ENCODE assay signal across 18 cellular contexts in genomic region chr7:157855452-157856213, GRCh38.
A peak's percentile ranks its signal among the peaks of the same experiment; 100 is the strongest.
DNase-seq lines count a peak whose midpoint lies in the region; ATAC-seq and TF ChIP-seq lines count a peak whose summit lies in the region.
"Had no signal": no experiment of that assay in that cellular context is flagged by ENCODE, and none has a peak within 500 bp of the region (broad histone marks: within the 10 kb centered on the region; RNA-seq: fewer than 3 reads in every experiment).

No MANE protein-coding gene starts in this region.

- H3K27ac Mint-ChIP-seq in CD14-positive monocyte, result peak overlapping the region; percentile 90 to 99 (median 98)
- H3K27ac Mint-ChIP-seq in chondrocyte (ENCODE audit: unreplicated experiment), result no peak overlapping the region
- H3K27ac Mint-ChIP-seq in activated CD8-positive, alpha-beta T cell treated with anti-CD3 and anti-CD28 coated beads, Interleukin-2, amount 10 ng/mL, durations not matched to agents 7 days and 5 days, result no peak overlapping the region
- no peak overlapping the region for H3K27ac Mint-ChIP-seq in immature natural killer cell
- H3K27ac Mint-ChIP-seq: CD8-positive, alpha-beta memory T cell had no signal

- H3K27me3 ChIP-seq in neutrophil, result no peaks in the 10 kb centered on the region
- H3K27me3 ChIP-seq: MG63 had no signal

- peaks cover 55 to 57% of the 10 kb centered on the region in 2 experiments for H3K4me1 ChIP-seq in neutrophil (ENCODE audit: control insufficient read depth in 1 of 2, insufficient read depth in 1 of 2, low read depth in 1 of 2, low read length in 1 of 2)

- H3K4me1 Mint-ChIP-seq in CD14-positive monocyte, result peaks cover 69% of the 10 kb centered on the region
- peaks cover 7% of the 10 kb centered on the region for H3K4me1 Mint-ChIP-seq in chondrocyte (ENCODE audit: low read depth)
- H3K4me1 Mint-ChIP-seq in activated CD8-positive, alpha-beta T cell treated with anti-CD3 and anti-CD28 coated beads, Interleukin-2, amount 10 ng/mL, durations not matched to agents 7 days and 5 days (ENCODE audit: low read depth), result peaks cover 12% of the 10 kb centered on the region
- H3K4me1 Mint-ChIP-seq in immature natural killer cell, result peaks cover 9 to 10% of the 10 kb centered on the region in 2 donors

- H3K9me3 Mint-ChIP-seq in CD14-positive monocyte (peaks cover 0 to 2% (median 0%) of the 10 kb centered on the region in 7 donors), chondrocyte (ENCODE audit: low read depth) (no peaks in the 10 kb centered on the region), immature natural killer cell (no peaks in the 10 kb centered on the region)
- no peaks in the 10 kb centered on the region for H3K9me3 Mint-ChIP-seq in activated CD8-positive, alpha-beta T cell treated with anti-CD3 and anti-CD28 coated beads, Interleukin-2, amount 10 ng/mL, durations not matched to agents 7 days and 5 days (ENCODE audit: insufficient read depth)
- H3K9me3 Mint-ChIP-seq: CD8-positive, alpha-beta memory T cell had no signal

- peak overlapping the region; percentile 63 to 70 for H3K4me3 ChIP-seq in neutrophil (ENCODE audit: low read depth in 1 of 2, low read length in 1 of 2)
- H3K4me3 ChIP-seq: MG63, SJCRH30 had no signal

- POLR2A ChIA-PET in activated CD8-positive, alpha-beta T cell treated with anti-CD3 and anti-CD28 coated beads, Interleukin-2, amount 10 ng/mL, durations not matched to agents 7 days and 5 days (lab: Charles Lee), result no interaction called here

- peaks cover 0 to 3% (median 2%) of the 10 kb centered on the region in 3 donors for H3K27me3 Mint-ChIP-seq in CD14-positive monocyte (ENCODE audit: low read depth in 3 of 3)
- no peaks in the 10 kb centered on the region for H3K27me3 Mint-ChIP-seq in chondrocyte (ENCODE audit: low read depth)
- no peaks in the 10 kb centered on the region for H3K27me3 Mint-ChIP-seq in activated CD8-positive, alpha-beta T cell treated with anti-CD3 and anti-CD28 coated beads, Interleukin-2, amount 10 ng/mL, durations not matched to agents 7 days and 5 days (ENCODE audit: low read depth)
- peaks cover 0 to 3% (median 0%) of the 10 kb centered on the region in 3 donors for H3K27me3 Mint-ChIP-seq in immature natural killer cell (ENCODE audit: low read depth in 3 of 3)

- H3K36me3 Mint-ChIP-seq in CD14-positive monocyte, result peaks cover 28 to 35% of the 10 kb centered on the region in 2 donors
- no peaks in the 10 kb centered on the region for H3K36me3 Mint-ChIP-seq in chondrocyte (ENCODE audit: low read depth)
- H3K36me3 Mint-ChIP-seq in activated CD8-positive, alpha-beta T cell treated with anti-CD3 and anti-CD28 coated beads, Interleukin-2, amount 10 ng/mL, durations not matched to agents 7 days and 5 days (ENCODE audit: low read depth), result no peaks in the 10 kb centered on the region
- no peaks in the 10 kb centered on the region for H3K36me3 Mint-ChIP-seq in immature natural killer cell
- H3K36me3 Mint-ChIP-seq: CD8-positive, alpha-beta memory T cell had no signal

- no peak for ATAC-seq in activated CD8-positive, alpha-beta T cell treated with anti-CD3 and anti-CD28 coated beads, Interleukin-2, amount 10 ng/mL, durations not matched to agents 7 days and 5 days

- CTCF ChIA-PET in activated CD8-positive, alpha-beta T cell treated with anti-CD3 and anti-CD28 coated beads, Interleukin-2, amount 10 ng/mL, durations not matched to agents 7 days and 5 days (lab: Charles Lee), result interaction anchor here (1.0 kb wide), 1 partner anchor 15 kb away, joined by 3 read pairs; no protein-coding TSS in a partner anchor

- no peak for TF ChIP-seq CTCF in CD14-positive monocyte (IDR thresholded peaks at IDR 0.05)
- no peak for TF ChIP-seq CTCF in chondrocyte (IDR thresholded peaks at IDR 0.05)
- TF ChIP-seq CTCF in neutrophil (IDR thresholded peaks at IDR 0.05), result no peak

- no peak for DNase-seq in CD14-positive monocyte (ENCODE audit: low spot score)
- peak; percentile 11 for DNase-seq in NOMO-1 treated with DMSO at 0.1 percent for 48 hours (lab: John Stamatoyannopoulos, UW; ENCODE audit: unreplicated experiment)
- DNase-seq in chondrocyte (ENCODE audit: low spot score), result peak; percentile 72
- no peak for DNase-seq in NCI-H2227 (lab: John Stamatoyannopoulos, UW; ENCODE audit: unreplicated experiment)
- DNase-seq in activated CD8-positive, alpha-beta T cell treated with anti-CD3 and anti-CD28 coated beads, Interleukin-2, amount 10 ng/mL, durations not matched to agents 7 days and 5 days, result no peak
- DNase-seq in immature natural killer cell, result no peak
- DNase-seq: ACHN; CD8-positive, alpha-beta memory T cell; DMS 273 treated with DMSO at 0.1 percent for 48 hours; MG63; NCI-H1417; NCI-H1930; NCI-H2171; NCI-H510A; NCI-H82; SJCRH30 had no signal

- H3K4me3 Mint-ChIP-seq in CD14-positive monocyte (peak overlapping the region; percentile 85 to 95), chondrocyte (ENCODE audit: unreplicated experiment) (no peak overlapping the region), immature natural killer cell (no peak overlapping the region)
- H3K4me3 Mint-ChIP-seq in activated CD8-positive, alpha-beta T cell treated with anti-CD3 and anti-CD28 coated beads, Interleukin-2, amount 10 ng/mL, durations not matched to agents 7 days and 5 days, result no peak overlapping the region
- H3K4me3 Mint-ChIP-seq: CD8-positive, alpha-beta memory T cell had no signal

- no peaks in the 10 kb centered on the region for H3K9me3 ChIP-seq in neutrophil
- H3K9me3 ChIP-seq: MG63, SJCRH30 had no signal

- intact Hi-C loops in CD14-positive monocyte (cut with micrococcal nuclease), result loop anchor here in 1 of 2 donors (10.0 kb wide), 2 partner anchors 361 to 721 kb away; partner anchors contain the start of gene UBE3C

- peak overlapping the region; percentile 94 for H3K27ac ChIP-seq in neutrophil
- H3K27ac ChIP-seq: KMS-11, SJCRH30 had no signal

- peaks cover 23% of the 10 kb centered on the region for H3K36me3 ChIP-seq in neutrophil
- H3K36me3 ChIP-seq: MG63, SJCRH30 had no signal

Comparison
In these comparisons a context has a peak if more than half of its experiments do, and no peak if none do; other contexts are left out.
1. DNase-seq: peak in NOMO-1 treated with DMSO at 0.1 percent for 48 hours (single experiment) and chondrocyte (single experiment); none in CD14-positive monocyte (single experiment), NCI-H2227 (single experiment), activated CD8-positive, alpha-beta T cell treated with anti-CD3 and anti-CD28 coated beads, Interleukin-2, amount 10 ng/mL, durations not matched to agents 7 days and 5 days (single experiment) and immature natural killer cell (0 of 3).
2. H3K27ac Mint-ChIP-seq: peak in CD14-positive monocyte (7 of 7); none in chondrocyte (single experiment), activated CD8-positive, alpha-beta T cell treated with anti-CD3 and anti-CD28 coated beads, Interleukin-2, amount 10 ng/mL, durations not matched to agents 7 days and 5 days (single experiment) and immature natural killer cell (0 of 6).
3. H3K4me3 Mint-ChIP-seq: peak in CD14-positive monocyte (2 of 2); none in chondrocyte (single experiment), activated CD8-positive, alpha-beta T cell treated with anti-CD3 and anti-CD28 coated beads, Interleukin-2, amount 10 ng/mL, durations not matched to agents 7 days and 5 days (single experiment) and immature natural killer cell (0 of 5).